17 cellular contexts compared by ENCODE assay signal in the genomic region with DNA sequence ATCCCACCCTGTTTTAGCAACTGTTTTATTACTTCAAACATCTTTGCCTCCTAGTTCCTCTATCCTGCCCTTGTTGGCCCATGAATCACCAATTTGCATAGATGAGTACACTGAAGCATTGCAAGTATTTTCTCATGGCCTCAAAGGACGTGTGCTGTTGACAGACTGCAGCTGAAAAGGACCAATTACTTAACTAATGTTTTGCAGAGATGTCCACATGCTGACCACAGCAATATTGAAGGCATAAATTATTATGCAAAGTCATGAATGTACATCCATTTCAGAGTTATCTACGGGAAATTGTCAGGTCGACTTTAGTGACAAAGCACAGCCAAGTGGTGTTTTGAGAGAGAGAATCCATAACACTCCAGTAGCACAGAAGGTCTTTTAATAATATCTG.
DNase-seq lines count a peak whose midpoint lies in the region; ATAC-seq and TF ChIP-seq lines count a peak whose summit lies in the region.
"Had no signal": no experiment of that assay in that cellular context is flagged by ENCODE, and none has a peak within 500 bp of the region (broad histone marks: within the 10 kb centered on the region; RNA-seq: fewer than 3 reads in every experiment).

No MANE protein-coding gene starts in this region.

- no peak for TF ChIP-seq POLR2A in heart left ventricle (IDR thresholded peaks at IDR 0.05)
- no peak for TF ChIP-seq POLR2A in tibial nerve (IDR thresholded peaks at IDR 0.05)

- peak in 3 of 4 donors; percentile 41 to 53 (median 48) for ATAC-seq in heart left ventricle
- ATAC-seq in left cardiac atrium: no peak

- H3K4me3 ChIP-seq in heart left ventricle (no peak overlapping the region), tibial nerve (no peak overlapping the region)
- H3K4me3 ChIP-seq: GM23248, uterus had no signal

- H3K4me1 ChIP-seq in heart left ventricle (peaks cover 0 to 16% (median 0%) of the 10 kb centered on the region in 12 donors), tibial nerve (peaks cover 0 to 7% (median 3%) of the 10 kb centered on the region in 4 donors)
- H3K4me1 ChIP-seq: uterus had no signal

- DNase-seq in heart left ventricle (no peak), left cardiac atrium (no peak), RKO (ENCODE audit: low spot score) (peak; percentile 16), germinal center (ENCODE audit: low spot score) (peak; percentile 3), NCI-H2107 treated with DMSO at 0.1 percent for 48 hours (lab: John Stamatoyannopoulos, UW; ENCODE audit: unreplicated experiment) (no peak), tibial nerve (ENCODE audit: low spot score in 2 of 2) (no peak), T-helper 9 cell (no peak), NCI-H2029 treated with DMSO at 0.1 percent for 48 hours (lab: John Stamatoyannopoulos, UW) (no peak)
- DNase-seq: activated gamma-delta T cell; brain microvascular endothelial cell; Calu3; GM23248; NCI-H187 treated with DMSO at 0.1 percent for 48 hours; NCI-H82; SIG-M5; stimulated activated naive CD4-positive, alpha-beta T cell treated with Interleukin-2 at 50 U/mL for 16 hours; uterus had no signal

- intact Hi-C loops in heart left ventricle (cut with DNase I): no loop called here
- intact Hi-C loops in left cardiac atrium (cut with DNase I): no loop called here

- H3K27ac ChIP-seq in heart left ventricle (no peak overlapping the region), tibial nerve (no peak overlapping the region)
- H3K27ac ChIP-seq: brain microvascular endothelial cell, GM23248, uterus had no signal

- H3K36me3 ChIP-seq in heart left ventricle (no peaks in the 10 kb centered on the region), tibial nerve (no peaks in the 10 kb centered on the region)
- H3K36me3 ChIP-seq: brain microvascular endothelial cell, uterus had no signal

- TF ChIP-seq CTCF in heart left ventricle (IDR thresholded peaks at IDR 0.05) (no peak), tibial nerve (IDR thresholded peaks at IDR 0.05) (no peak)

- 21 to 37% (median 35%) methylated on average over 3 of the region's 3 CpGs for WGBS in heart left ventricle, 4 donors
- 28 to 36% methylated on average over 3 of the region's 3 CpGs for WGBS in tibial nerve, 2 donors

- no peaks in the 10 kb centered on the region for H3K27me3 ChIP-seq in heart left ventricle
- no peaks in the 10 kb centered on the region for H3K27me3 ChIP-seq in tibial nerve
- H3K27me3 ChIP-seq: brain microvascular endothelial cell, uterus had no signal

- no peak for TF ChIP-seq EP300 in tibial nerve (IDR thresholded peaks at IDR 0.05)

- H3K9me3 ChIP-seq in heart left ventricle: no peaks in the 10 kb centered on the region
- H3K9me3 ChIP-seq in tibial nerve: no peaks in the 10 kb centered on the region
- H3K9me3 ChIP-seq: uterus had no signal

Comparison
In these comparisons a context has a peak if more than half of its experiments do, and no peak if none do; other contexts are left out.
1. ATAC-seq: peak in heart left ventricle (3 of 4); none in left cardiac atrium (0 of 2).
2. DNase-seq: peak in RKO (single experiment) and germinal center (single experiment); none in heart left ventricle (0 of 5), left cardiac atrium (single experiment), NCI-H2107 treated with DMSO at 0.1 percent for 48 hours (single experiment), tibial nerve (0 of 2), T-helper 9 cell (single experiment) and NCI-H2029 treated with DMSO at 0.1 percent for 48 hours (single experiment).